Comparison of ENCODE assay signal across 16 cellular contexts in the genomic region with DNA sequence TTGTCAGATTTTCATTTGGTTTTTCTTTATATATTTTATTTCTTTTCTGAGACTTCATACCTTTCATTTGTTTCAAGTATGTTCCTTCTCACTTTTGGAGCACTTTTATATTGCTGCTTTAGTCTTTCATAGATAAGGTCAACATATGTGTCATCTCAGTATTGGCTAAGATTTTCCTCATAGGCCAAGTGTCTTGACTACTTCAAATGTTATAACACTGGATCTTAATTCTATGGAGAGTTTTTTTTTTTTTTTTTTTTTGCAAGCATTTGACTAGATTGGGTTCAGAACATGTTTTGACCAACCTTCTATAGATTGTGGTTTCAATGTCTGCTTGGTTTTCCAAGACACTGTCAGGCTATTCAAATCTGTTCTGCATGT.
A peak's percentile ranks its signal among the peaks of the same experiment; 100 is the strongest.
DNase-seq lines count a peak whose midpoint lies in the region; ATAC-seq and TF ChIP-seq lines count a peak whose summit lies in the region.
"Had no signal": no experiment of that assay in that cellular context is flagged by ENCODE, and none has a peak within 500 bp of the region (broad histone marks: within the 10 kb centered on the region; RNA-seq: fewer than 3 reads in every experiment).

No MANE protein-coding gene starts in this region.

- H3K4me1 Mint-ChIP-seq in T-helper 1 cell treated with Interleukin-12 subunit alpha and Interleukin-12 subunit beta and Interleukin-4 antibody, amounts not matched to agents 30 μg/mL and 1 μg/mL, for 36 hours (ENCODE audit: low read depth): peaks cover 18% of the 10 kb centered on the region
- H3K4me1 Mint-ChIP-seq in activated CD8-positive, alpha-beta T cell treated with anti-CD3 and anti-CD28 coated beads for 36 hours (ENCODE audit: low read depth): peaks cover 32% of the 10 kb centered on the region
- peaks cover 2% of the 10 kb centered on the region for H3K4me1 Mint-ChIP-seq in activated CD8-positive, alpha-beta T cell treated with anti-CD3 and anti-CD28 coated beads, Interleukin-2, amount 10 ng/mL, durations not matched to agents 7 days and 5 days (ENCODE audit: low read depth)
- H3K4me1 Mint-ChIP-seq in T-helper 17 cell: peaks cover 9% of the 10 kb centered on the region
- peaks cover 33% of the 10 kb centered on the region for H3K4me1 Mint-ChIP-seq in activated naive CD8-positive, alpha-beta T cell treated with anti-CD3 and anti-CD28 coated beads for 36 hours
- H3K4me1 Mint-ChIP-seq: H9 had no signal

- no peak overlapping the region for H3K4me3 Mint-ChIP-seq in T-helper 1 cell treated with Interleukin-12 subunit alpha and Interleukin-12 subunit beta and Interleukin-4 antibody, amounts not matched to agents 30 μg/mL and 1 μg/mL, for 36 hours
- H3K4me3 Mint-ChIP-seq in activated CD8-positive, alpha-beta T cell treated with anti-CD3 and anti-CD28 coated beads for 36 hours: no peak overlapping the region
- no peak overlapping the region for H3K4me3 Mint-ChIP-seq in activated CD8-positive, alpha-beta T cell treated with anti-CD3 and anti-CD28 coated beads, Interleukin-2, amount 10 ng/mL, durations not matched to agents 7 days and 5 days
- H3K4me3 Mint-ChIP-seq in T-helper 17 cell: no peak overlapping the region
- no peak overlapping the region for H3K4me3 Mint-ChIP-seq in activated naive CD8-positive, alpha-beta T cell treated with anti-CD3 and anti-CD28 coated beads for 36 hours
- H3K4me3 Mint-ChIP-seq: CD14-positive monocyte; CD8-positive, alpha-beta T cell; H9 had no signal

- peak overlapping the region; percentile 71 for H3K27ac Mint-ChIP-seq in T-helper 1 cell treated with Interleukin-12 subunit alpha and Interleukin-12 subunit beta and Interleukin-4 antibody, amounts not matched to agents 30 μg/mL and 1 μg/mL, for 36 hours
- peak overlapping the region; percentile 86 for H3K27ac Mint-ChIP-seq in activated CD8-positive, alpha-beta T cell treated with anti-CD3 and anti-CD28 coated beads for 36 hours
- H3K27ac Mint-ChIP-seq in activated CD8-positive, alpha-beta T cell treated with anti-CD3 and anti-CD28 coated beads, Interleukin-2, amount 10 ng/mL, durations not matched to agents 7 days and 5 days: no peak overlapping the region
- peak overlapping the region; percentile 43 for H3K27ac Mint-ChIP-seq in T-helper 17 cell
- peak overlapping the region; percentile 85 for H3K27ac Mint-ChIP-seq in activated naive CD8-positive, alpha-beta T cell treated with anti-CD3 and anti-CD28 coated beads for 36 hours
- H3K27ac Mint-ChIP-seq: CD14-positive monocyte; CD8-positive, alpha-beta T cell; H9 had no signal

- CTCF ChIA-PET in activated CD8-positive, alpha-beta T cell treated with anti-CD3 and anti-CD28 coated beads for 36 hours (lab: Charles Lee): interaction anchor here (1.6 to 5.8 kb wide), 4 partner anchors 8 to 297 kb away, joined by 3 to 160 read pairs (median 46); no protein-coding TSS in a partner anchor
- CTCF ChIA-PET in activated CD8-positive, alpha-beta T cell treated with anti-CD3 and anti-CD28 coated beads, Interleukin-2, amount 10 ng/mL, durations not matched to agents 7 days and 5 days (lab: Charles Lee): interaction anchor here (2.2 to 5.5 kb wide), 3 partner anchors 10 to 456 kb away, joined by 9 to 119 read pairs (median 48); no protein-coding TSS in a partner anchor

- H3K27ac ChIP-seq in coronary artery: no peak overlapping the region
- H3K27ac ChIP-seq: 22Rv1 had no signal

- H3K9me3 ChIP-seq in T-helper 17 cell (ENCODE audit: control insufficient read depth, low read length, poor library complexity, severe bottlenecking): no peaks in the 10 kb centered on the region

- ATAC-seq in activated CD8-positive, alpha-beta T cell treated with anti-CD3 and anti-CD28 coated beads for 36 hours: peak; percentile 34
- ATAC-seq in activated CD8-positive, alpha-beta T cell treated with anti-CD3 and anti-CD28 coated beads, Interleukin-2, amount 10 ng/mL, durations not matched to agents 7 days and 5 days: no peak
- ATAC-seq in T-helper 17 cell: no peak
- ATAC-seq: CD8-positive, alpha-beta T cell had no signal

- no peaks in the 10 kb centered on the region for H3K36me3 Mint-ChIP-seq in T-helper 1 cell treated with Interleukin-12 subunit alpha and Interleukin-12 subunit beta and Interleukin-4 antibody, amounts not matched to agents 30 μg/mL and 1 μg/mL, for 36 hours (ENCODE audit: low read depth)
- no peaks in the 10 kb centered on the region for H3K36me3 Mint-ChIP-seq in activated CD8-positive, alpha-beta T cell treated with anti-CD3 and anti-CD28 coated beads for 36 hours (ENCODE audit: low read depth)
- no peaks in the 10 kb centered on the region for H3K36me3 Mint-ChIP-seq in activated CD8-positive, alpha-beta T cell treated with anti-CD3 and anti-CD28 coated beads, Interleukin-2, amount 10 ng/mL, durations not matched to agents 7 days and 5 days (ENCODE audit: low read depth)
- no peaks in the 10 kb centered on the region for H3K36me3 Mint-ChIP-seq in T-helper 17 cell (ENCODE audit: low read depth)
- no peaks in the 10 kb centered on the region for H3K36me3 Mint-ChIP-seq in activated naive CD8-positive, alpha-beta T cell treated with anti-CD3 and anti-CD28 coated beads for 36 hours
- H3K36me3 Mint-ChIP-seq: CD14-positive monocyte; CD8-positive, alpha-beta T cell had no signal

- H3K4me3 ChIP-seq in coronary artery (no peak overlapping the region), foreskin fibroblast (ENCODE audit: low read depth in 1 of 2, low read length in 2 of 2) (no peak overlapping the region)

- TF ChIP-seq CTCF in activated CD8-positive, alpha-beta T cell treated with anti-CD3 and anti-CD28 coated beads for 36 hours (IDR thresholded peaks at IDR 0.05): no peak
- TF ChIP-seq CTCF in coronary artery (IDR thresholded peaks at IDR 0.05) (no peak), foreskin fibroblast (IDR thresholded peaks at IDR 0.05; ENCODE audit: low read depth, low read length) (no peak)

- intact Hi-C loops in activated CD8-positive, alpha-beta T cell treated with anti-CD3 and anti-CD28 coated beads for 36 hours (cut with micrococcal nuclease): no loop called here

- POLR2A ChIA-PET in activated CD8-positive, alpha-beta T cell treated with anti-CD3 and anti-CD28 coated beads for 36 hours (lab: Charles Lee): no interaction called here
- POLR2A ChIA-PET in activated CD8-positive, alpha-beta T cell treated with anti-CD3 and anti-CD28 coated beads, Interleukin-2, amount 10 ng/mL, durations not matched to agents 7 days and 5 days (lab: Charles Lee): no interaction called here

- DNase-seq in T-helper 1 cell: no peak
- no peak for DNase-seq in activated CD8-positive, alpha-beta T cell treated with anti-CD3 and anti-CD28 coated beads for 36 hours
- DNase-seq in activated CD8-positive, alpha-beta T cell treated with anti-CD3 and anti-CD28 coated beads, Interleukin-2, amount 10 ng/mL, durations not matched to agents 7 days and 5 days: no peak
- DNase-seq in T-helper 17 cell: no peak
- DNase-seq in activated naive CD8-positive, alpha-beta T cell treated with anti-CD3 and anti-CD28 coated beads for 36 hours: no peak
- DNase-seq in coronary artery (ENCODE audit: low spot score): no peak
- no peak for DNase-seq in foreskin fibroblast
- DNase-seq: CD8-positive, alpha-beta T cell; COR-L47; DND-41; GDM1; GOT3; H9 had no signal

- no peaks in the 10 kb centered on the region for H3K9me3 Mint-ChIP-seq in T-helper 1 cell treated with Interleukin-12 subunit alpha and Interleukin-12 subunit beta and Interleukin-4 antibody, amounts not matched to agents 30 μg/mL and 1 μg/mL, for 36 hours
- H3K9me3 Mint-ChIP-seq in activated CD8-positive, alpha-beta T cell treated with anti-CD3 and anti-CD28 coated beads for 36 hours: no peaks in the 10 kb centered on the region
- H3K9me3 Mint-ChIP-seq in activated CD8-positive, alpha-beta T cell treated with anti-CD3 and anti-CD28 coated beads, Interleukin-2, amount 10 ng/mL, durations not matched to agents 7 days and 5 days (ENCODE audit: insufficient read depth): no peaks in the 10 kb centered on the region
- H3K9me3 Mint-ChIP-seq in activated naive CD8-positive, alpha-beta T cell treated with anti-CD3 and anti-CD28 coated beads for 36 hours: no peaks in the 10 kb centered on the region
- H3K9me3 Mint-ChIP-seq: CD8-positive, alpha-beta T cell had no signal

- no peaks in the 10 kb centered on the region for H3K27me3 Mint-ChIP-seq in T-helper 1 cell treated with Interleukin-12 subunit alpha and Interleukin-12 subunit beta and Interleukin-4 antibody, amounts not matched to agents 30 μg/mL and 1 μg/mL, for 36 hours (ENCODE audit: low read depth)
- H3K27me3 Mint-ChIP-seq in activated CD8-positive, alpha-beta T cell treated with anti-CD3 and anti-CD28 coated beads for 36 hours: no peaks in the 10 kb centered on the region
- no peaks in the 10 kb centered on the region for H3K27me3 Mint-ChIP-seq in activated CD8-positive, alpha-beta T cell treated with anti-CD3 and anti-CD28 coated beads, Interleukin-2, amount 10 ng/mL, durations not matched to agents 7 days and 5 days (ENCODE audit: low read depth)
- H3K27me3 Mint-ChIP-seq in T-helper 17 cell: peaks cover 11% of the 10 kb centered on the region
- H3K27me3 Mint-ChIP-seq in activated naive CD8-positive, alpha-beta T cell treated with anti-CD3 and anti-CD28 coated beads for 36 hours: peaks cover 3% of the 10 kb centered on the region
